8 cellular contexts compared by ENCODE assay signal in the genomic region with DNA sequence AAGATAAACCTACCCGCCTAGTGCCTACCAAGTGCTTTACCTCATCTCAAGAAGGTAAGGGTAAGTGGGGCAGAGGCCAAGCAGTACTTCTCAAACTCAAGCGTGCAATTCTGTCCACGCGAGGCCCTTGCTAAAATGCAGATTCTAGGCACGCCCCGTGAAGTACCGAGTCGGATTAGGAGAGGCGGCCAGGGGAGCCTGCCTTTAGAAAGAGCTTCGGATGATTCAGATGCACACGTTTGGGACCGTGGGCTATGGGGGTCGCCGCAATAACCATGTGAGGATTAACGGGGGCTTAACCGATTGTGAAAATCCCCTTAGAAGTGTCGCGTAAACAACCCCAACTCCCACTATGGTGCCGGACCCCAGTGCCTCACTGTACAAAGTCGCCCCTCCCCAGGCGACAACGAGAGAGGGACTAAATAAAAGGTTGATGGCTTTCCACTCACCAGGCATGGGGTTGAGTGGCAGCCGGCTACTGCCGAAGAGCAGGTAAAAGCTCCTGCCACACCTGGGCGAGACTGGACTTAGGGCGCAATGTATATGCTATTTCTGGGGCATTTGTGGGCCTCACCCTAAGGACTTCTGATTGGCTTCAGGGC. TPM values are rescaled to one million over a fixed set of nuclear protein-coding genes. Genes with fewer than 3 reads are reported as not detected.
DNase-seq lines count a peak whose midpoint lies in the region; ATAC-seq, FAIRE-seq and TF ChIP-seq lines count a peak whose summit lies in the region.

No MANE protein-coding gene starts in this region.

- no peaks in the 10 kb centered on the region for H4K20me1 ChIP-seq in HCT116 (ENCODE audit: insufficient read depth)

- CTCF ChIA-PET in HCT116 (lab: Charles Lee), result interaction anchor here (1.0 to 8.7 kb wide), 9 partner anchors 46 to 125 kb away, joined by 3 to 393 read pairs (median 5); a partner anchor contains a TSS

- TF ChIP-seq POLR2A in HCT116 (IDR thresholded peaks at IDR 0.05; ENCODE audit: borderline replicate concordance, extremely low read depth, insufficient read depth, insufficient read length), result peak; percentile 97

- H3K79me2 ChIP-seq in HCT116 (ENCODE audit: insufficient read depth, low read length), result peaks cover 19% of the 10 kb centered on the region

- TF ChIP-seq CTCF in HCT116 (IDR thresholded peaks at IDR 0.05 in 2 of 3, conservative IDR thresholded peaks at IDR 0.05 in 1 of 3; ENCODE audit: borderline replicate concordance in 1 of 3, insufficient read depth in 1 of 3, low read depth in 2 of 3, low read length in 2 of 3) (no peak), fibroblast of villous mesenchyme (IDR thresholded peaks at IDR 0.05; ENCODE audit: insufficient read depth, low read depth, low read length) (no peak), pancreas (IDR thresholded peaks at IDR 0.05) (no peak)

- RAD21 ChIA-PET in HCT116 (lab: Charles Lee; ENCODE audit: low non-redundant PET in 1 of 2, low total read pairs in 2 of 2, uncharacterized antibody in 2 of 2, unreplicated experiment in 2 of 2), result interaction anchor here (0.7 to 2.3 kb wide), 7 partner anchors 51 to 123 kb away, joined by 3 to 9 read pairs (median 3); a partner anchor contains a TSS

- peaks cover 0 to 7% of the 10 kb centered on the region in 2 experiments; a peak in 1 of 4 replicates for H3K36me3 ChIP-seq in HCT116 (ENCODE audit: control insufficient read depth in 1 of 2, insufficient read depth in 2 of 2, low read length in 2 of 2)
- H3K36me3 ChIP-seq in pancreas, result no peaks in the 10 kb centered on the region

- POLR2A ChIA-PET in HCT116 (lab: Charles Lee), result interaction anchor here (0.6 to 2.4 kb wide), 30 partner anchors 9 to 122 kb away, joined by 3 to 28 read pairs (median 6); a partner anchor contains a TSS

- H3K4me1 ChIP-seq in HCT116 (ENCODE audit: control insufficient read depth in 1 of 2, insufficient read depth in 2 of 2, low read length in 2 of 2) (peaks cover 4 to 28% of the 10 kb centered on the region in 2 experiments; a peak in 3 of 4 replicates), pancreas (peaks cover 0 to 15% (median 0%) of the 10 kb centered on the region in 3 donors)

- H3K4me2 ChIP-seq in HCT116 (ENCODE audit: low read length), result peak overlapping the region; percentile 86

- H3K27ac ChIP-seq in HCT116 (ENCODE audit: low read depth, low read length), result peak overlapping the region; percentile 58
- peak overlapping the region; percentile 66 to 85 (median 78) for H3K27ac ChIP-seq in pancreas

- H3K9me3 ChIP-seq in HCT116 (ENCODE audit: control insufficient read depth in 1 of 2, insufficient read depth in 1 of 2, low read depth in 1 of 2, low read length in 2 of 2), result no peaks in the 10 kb centered on the region
- H3K9me3 ChIP-seq in pancreas, result no peaks in the 10 kb centered on the region

- no peak overlapping the region for H2AFZ ChIP-seq in HCT116 (ENCODE audit: low read depth, low read length, poor library complexity, severe bottlenecking)

- no peaks in the 10 kb centered on the region for H3K9me2 ChIP-seq in HCT116 (ENCODE audit: insufficient read depth)

- peak overlapping the region; percentile 81 to 84 for H3K4me3 ChIP-seq in HCT116 (replicated peaks in 1 of 2; ENCODE audit: low read depth in 1 of 2, low read length in 2 of 2)
- H3K4me3 ChIP-seq in fibroblast of villous mesenchyme (ENCODE audit: low read depth, low read length), result peak overlapping the region; percentile 77
- peak overlapping the region; percentile 36 to 76 (median 62) for H3K4me3 ChIP-seq in pancreas

- H3K27me3 ChIP-seq in HCT116 (ENCODE audit: insufficient read depth, low read length) (no peaks in the 10 kb centered on the region), pancreas (no peaks in the 10 kb centered on the region)

- H3K9ac ChIP-seq in HCT116 (ENCODE audit: low read length), result peak overlapping the region; percentile 81

- no peak for FAIRE-seq in pancreas (lab: Jason Lieb, UNC)

- ATAC-seq in HCT116 (no peak), pancreas (no peak), GM21619 (IDR thresholded peaks at IDR 0.05; ENCODE audit: unreplicated experiment) (no peak), GM18498 (IDR thresholded peaks at IDR 0.05; ENCODE audit: unreplicated experiment) (no peak)

- DNase-seq in AML-193 (lab: John Stamatoyannopoulos, UW), result peak; percentile 32 to 34
- no peak for DNase-seq in HCT116 (ENCODE audit: low read depth, low spot score)
- DNase-seq in activated CD4-positive, alpha-beta T cell treated with anti-CD3 and anti-CD28 coated beads, Interleukin-2, amount 50 U/mL, for 1 hour, result peak; percentile 9
- DNase-seq in fibroblast of villous mesenchyme (ENCODE audit: low read depth), result no peak
- peak in 2 of 6 donors; percentile 33 to 39 for DNase-seq in pancreas
- no peak for DNase-seq in COR-L47 (lab: John Stamatoyannopoulos, UW)

- no peak for TF ChIP-seq RAD21 in HCT116 (IDR thresholded peaks at IDR 0.05; ENCODE audit: low read depth)

- WGBS in pancreas, 2 donors, result 0% methylated on average over 26 of the region's 26 CpGs

- intact Hi-C loops in HCT116 (cut with micrococcal nuclease) (loop anchor here (1.0 to 10.0 kb wide), 2 partner anchors 123 to 241 kb away; no protein-coding TSS in a partner anchor), pancreas (cut with DNase I) (no loop called here)

- BruUV-seq in HCT116 (replicated peaks; lab: Mats Ljungman, UMichigan), result TSS peak; percentile 79

TF ChIP-seq in HCT116, 20 proteins besides CTCF, POLR2A, EP300 and RAD21 (continues in another document):
- TF ChIP-seq, protein P1, sequence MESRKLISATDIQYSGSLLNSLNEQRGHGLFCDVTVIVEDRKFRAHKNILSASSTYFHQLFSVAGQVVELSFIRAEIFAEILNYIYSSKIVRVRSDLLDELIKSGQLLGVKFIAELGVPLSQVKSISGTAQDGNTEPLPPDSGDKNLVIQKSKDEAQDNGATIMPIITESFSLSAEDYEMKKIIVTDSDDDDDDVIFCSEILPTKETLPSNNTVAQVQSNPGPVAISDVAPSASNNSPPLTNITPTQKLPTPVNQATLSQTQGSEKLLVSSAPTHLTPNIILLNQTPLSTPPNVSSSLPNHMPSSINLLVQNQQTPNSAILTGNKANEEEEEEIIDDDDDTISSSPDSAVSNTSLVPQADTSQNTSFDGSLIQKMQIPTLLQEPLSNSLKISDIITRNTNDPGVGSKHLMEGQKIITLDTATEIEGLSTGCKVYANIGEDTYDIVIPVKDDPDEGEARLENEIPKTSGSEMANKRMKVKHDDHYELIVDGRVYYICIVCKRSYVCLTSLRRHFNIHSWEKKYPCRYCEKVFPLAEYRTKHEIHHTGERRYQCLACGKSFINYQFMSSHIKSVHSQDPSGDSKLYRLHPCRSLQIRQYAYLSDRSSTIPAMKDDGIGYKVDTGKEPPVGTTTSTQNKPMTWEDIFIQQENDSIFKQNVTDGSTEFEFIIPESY (IDR thresholded peaks at IDR 0.05; ENCODE audit: extremely low read depth, insufficient replicate concordance, low read length), result no peak
- TF ChIP-seq ZNF274 (IDR thresholded peaks at IDR 0.05; ENCODE audit: low read depth, low read length) (no peak), EZH2phosphoT487 (IDR thresholded peaks at IDR 0.05; ENCODE audit: borderline replicate concordance) (no peak), FOSL1 (IDR thresholded peaks at IDR 0.05; ENCODE audit: low read depth) (no peak), SIN3A (IDR thresholded peaks at IDR 0.05; ENCODE audit: low read depth) (peak; percentile 54; the same call in 1 of the 2 replicates), POLR2AphosphoS5 (IDR thresholded peaks at IDR 0.05; ENCODE audit: low read depth, low read length) (peak; percentile 100), YY1 (IDR thresholded peaks at IDR 0.05; ENCODE audit: extremely low read depth, insufficient replicate concordance, low read depth, low read length) (peak; percentile 82)
- TF ChIP-seq, protein P2, sequence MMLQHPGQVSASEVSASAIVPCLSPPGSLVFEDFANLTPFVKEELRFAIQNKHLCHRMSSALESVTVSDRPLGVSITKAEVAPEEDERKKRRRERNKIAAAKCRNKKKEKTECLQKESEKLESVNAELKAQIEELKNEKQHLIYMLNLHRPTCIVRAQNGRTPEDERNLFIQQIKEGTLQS (IDR thresholded peaks at IDR 0.05), result no peak

RNA-seq across cellular contexts. Expression of a gene that starts 0.7 kb away (rescaled TPM):
- total RNA-seq in HCT116 (2021; ENCODE audit: unreplicated experiment), result 22.2 TPM
- polyA plus RNA-seq in HCT116 (2012), result 26.8 and 27.2 TPM in 2 replicates
- 0.64 and 2.2 TPM in 2 replicates for total RNA-seq in fibroblast of villous mesenchyme
- total RNA-seq in pancreas, result 1 to 10 TPM; 5.2 to 8.8 (median 6.9) TPM
- polyA plus RNA-seq in pancreas, result 1 to 10 TPM; 5.5 to 8.5 TPM

RNA-seq across cellular contexts. Expression of a gene that starts 44.4 kb away (rescaled TPM):
- total RNA-seq in HCT116 (2021; ENCODE audit: unreplicated experiment), result 10.8 TPM
- 5.9 and 6.0 TPM in 2 replicates for polyA plus RNA-seq in HCT116 (2012)
- total RNA-seq in fibroblast of villous mesenchyme, result under 0.01 TPM in 2 replicates
- under 1 TPM; 0.12 to 0.56 (median 0.22) TPM for total RNA-seq in pancreas
- polyA plus RNA-seq in pancreas, result under 1 TPM; 0.16 to 0.27 TPM

RNA-seq across cellular contexts. Expression of a gene that starts 46.0 kb away (rescaled TPM):
- total RNA-seq in HCT116 (2021; ENCODE audit: unreplicated experiment), result 74.9 TPM
- 34.5 and 36.3 TPM in 2 replicates for polyA plus RNA-seq in HCT116 (2012)
- total RNA-seq in fibroblast of villous mesenchyme, result 20.0 and 49.2 TPM in 2 replicates
- total RNA-seq in pancreas, result 10 to 100 TPM; 13.2 to 23.5 (median 19.6) TPM
- 1 to 10 TPM; 6.5 to 7.6 TPM for polyA plus RNA-seq in pancreas

RNA-seq across cellular contexts. Expression of a gene that starts 54.3 kb away (rescaled TPM):
- 53.2 TPM for total RNA-seq in HCT116 (2021; ENCODE audit: unreplicated experiment)
- 55.9 and 58.2 TPM in 2 replicates for polyA plus RNA-seq in HCT116 (2012)
- 25.0 and 33.2 TPM in 2 replicates for total RNA-seq in fibroblast of villous mesenchyme
- 10 to 100 TPM; 12.6 to 24.3 (median 19.0) TPM for total RNA-seq in pancreas
- 10 to 100 TPM; 50.4 to 56.1 TPM for polyA plus RNA-seq in pancreas

Comparison
In these comparisons a context has a peak if more than half of its experiments do, and no peak if none do; other contexts are left out.
1. DNase-seq: peak in AML-193 (2 of 2) and activated CD4-positive, alpha-beta T cell treated with anti-CD3 and anti-CD28 coated beads, Interleukin-2, amount 50 U/mL, for 1 hour (single experiment); none in HCT116 (single experiment), fibroblast of villous mesenchyme (single experiment) and COR-L47 (single experiment).
2. Peak in every context shown above with its lines, with median percentiles within 50 percentile points of each other: H3K4me3 ChIP-seq.